In the genomic region with DNA sequence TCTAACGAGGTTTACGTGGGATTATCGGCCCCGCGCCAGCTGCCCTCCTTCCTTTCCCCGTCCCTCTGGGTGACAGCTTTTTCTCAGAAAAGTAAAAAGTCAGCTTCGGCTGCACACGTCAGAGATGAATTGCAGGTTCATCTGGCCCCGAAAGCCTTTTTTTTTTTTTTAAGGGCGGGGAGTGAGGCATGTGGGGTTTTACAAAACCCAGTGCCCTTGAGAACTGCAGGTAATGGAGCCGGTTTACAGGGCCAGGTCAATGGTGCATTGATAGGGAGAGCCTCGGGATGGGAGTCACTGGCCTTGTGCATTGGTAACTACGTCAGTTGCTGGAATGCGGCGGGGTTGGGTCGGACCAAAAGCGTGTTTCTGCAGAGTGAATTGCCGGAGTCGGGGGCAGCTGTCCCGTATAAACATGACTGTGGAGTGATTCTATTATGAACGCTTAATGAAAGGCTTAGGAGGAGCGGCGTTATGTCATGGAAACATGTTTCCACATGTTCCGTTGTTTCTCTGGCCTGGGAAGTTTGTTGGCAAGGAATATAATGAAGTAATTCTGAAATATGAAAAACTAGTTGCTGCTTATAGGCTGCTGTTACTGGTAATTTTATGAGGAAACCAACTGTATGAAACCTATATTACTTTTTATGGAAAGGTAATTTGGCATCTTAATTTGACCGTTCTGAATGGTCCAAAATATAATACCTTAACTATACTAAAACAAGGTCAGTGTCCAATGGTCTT, we compare ENCODE assay signal across 1 cellular context.
TF ChIP-seq lines count a peak whose summit lies in the region.

No MANE protein-coding gene starts in this region.

TF ChIP-seq in endothelial cell of umbilical vein, 7 proteins besides CTCF, POLR2A, EP300 and RAD21:
- TF ChIP-seq EZH2 (IDR thresholded peaks at IDR 0.05; ENCODE audit: borderline replicate concordance, low read depth, low read length, severe bottlenecking) = no peak
- TF ChIP-seq MYC (IDR thresholded peaks at IDR 0.05; ENCODE audit: low read depth, low read length) = no peak
- TF ChIP-seq FOS (IDR thresholded peaks at IDR 0.05; ENCODE audit: borderline replicate concordance, insufficient read depth, low read length) = no peak
- TF ChIP-seq, protein P1, sequence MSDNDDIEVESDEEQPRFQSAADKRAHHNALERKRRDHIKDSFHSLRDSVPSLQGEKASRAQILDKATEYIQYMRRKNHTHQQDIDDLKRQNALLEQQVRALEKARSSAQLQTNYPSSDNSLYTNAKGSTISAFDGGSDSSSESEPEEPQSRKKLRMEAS (IDR thresholded peaks at IDR 0.05; ENCODE audit: insufficient read depth, insufficient read length) = no peak
- TF ChIP-seq GATA2 (IDR thresholded peaks at IDR 0.05; ENCODE audit: insufficient read depth, insufficient read length, low read depth, low read length) = no peak
- TF ChIP-seq JUN (IDR thresholded peaks at IDR 0.05; ENCODE audit: borderline replicate concordance, insufficient read depth, insufficient read length, low read depth) = no peak
- no peak for TF ChIP-seq POLR2AphosphoS5 (IDR thresholded peaks at IDR 0.05; ENCODE audit: insufficient read depth, low read depth, low read length)
